Comparison of ENCODE assay signal across 19 cellular contexts in the genomic region with DNA sequence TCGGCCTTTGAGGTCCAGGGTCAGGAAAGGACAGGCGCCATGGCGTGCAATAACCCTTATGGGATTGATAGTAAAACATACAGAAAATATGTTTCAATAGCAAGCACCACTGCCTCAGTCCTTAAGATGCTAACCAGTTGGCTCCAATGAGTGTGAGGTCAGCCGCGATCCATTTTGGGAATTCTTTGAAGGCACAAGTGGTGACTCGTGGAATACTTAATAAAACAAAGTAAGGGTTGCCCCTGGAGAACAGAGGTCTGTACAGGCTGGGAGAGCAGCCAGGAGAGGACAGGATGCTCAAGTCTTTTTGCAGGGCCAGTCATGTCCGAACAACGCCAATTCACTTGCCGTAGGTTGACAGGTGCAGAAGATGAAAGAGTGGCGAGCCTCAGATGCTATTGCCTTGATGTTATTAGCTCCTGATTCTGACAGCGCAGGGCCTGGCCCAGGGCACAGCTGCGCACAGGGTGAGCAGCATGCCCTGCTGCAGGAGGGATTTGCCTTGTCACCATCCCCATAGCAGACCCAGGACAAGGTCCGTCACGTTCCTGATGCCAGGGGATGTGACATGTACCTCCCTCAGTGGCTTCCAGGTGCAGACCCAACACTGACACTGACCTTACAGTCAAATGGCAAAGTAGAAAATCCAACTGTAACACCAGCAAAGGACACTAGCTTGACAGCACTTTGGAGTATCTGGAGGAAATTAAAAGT. TPM values are rescaled to one million over a fixed set of nuclear protein-coding genes. Genes with fewer than 3 reads are reported as not detected.
DNase-seq lines count a peak whose midpoint lies in the region; ATAC-seq and TF ChIP-seq lines count a peak whose summit lies in the region.
"Had no signal": no experiment of that assay in that cellular context is flagged by ENCODE, and none has a peak within 500 bp of the region (broad histone marks: within the 10 kb centered on the region; RNA-seq: fewer than 3 reads in every experiment).

No MANE protein-coding gene starts in this region.

- H3K9me3 ChIP-seq in smooth muscle cell (replicated peaks; ENCODE audit: low read depth), result no peaks in the 10 kb centered on the region
- H3K9me3 ChIP-seq: A549, MG63 had no signal

- no peak overlapping the region for H2BK5ac ChIP-seq in mesendoderm (ENCODE audit: low read length)

- H3K4ac ChIP-seq in mesendoderm (ENCODE audit: low read depth, low read length), result no peak overlapping the region

- peaks cover 6% of the 10 kb centered on the region for H3K36me3 ChIP-seq in mesendoderm (ENCODE audit: control insufficient read depth, insufficient read depth, low read length)
- H3K36me3 ChIP-seq in smooth muscle cell (ENCODE audit: low read depth), result no peaks in the 10 kb centered on the region
- H3K36me3 ChIP-seq: MG63 had no signal

- peak; percentile 26 for DNase-seq in activated CD8-positive, alpha-beta memory T cell treated with anti-CD3 and anti-CD28 coated beads for 24 hours
- DNase-seq in activated CD8-positive, alpha-beta memory T cell treated with anti-CD3 and anti-CD28 coated beads, Interleukin-2, amount 50 U/mL, for 4 hours, result no peak
- DNase-seq in mesendoderm, result peak; percentile 21
- no peak for DNase-seq in NAMALWA (ENCODE audit: low spot score)
- no peak for DNase-seq in T-cell
- no peak for DNase-seq in foreskin fibroblast
- DNase-seq in smooth muscle cell (lab: John Stamatoyannopoulos, UW; ENCODE audit: unreplicated experiment), result no peak
- DNase-seq: DMS 273 treated with DMSO at 0.1 percent for 48 hours, GF-D8, Karpas-422, MG63, NCI-H1092 treated with DMSO at 0.1 percent for 48 hours, NCI-H1694 treated with DMSO at 0.1 percent for 48 hours, NCI-H526 treated with DMSO at 0.1 percent for 48 hours had no signal

- H3K9me3 Mint-ChIP-seq in T-cell, result peaks cover 0 to 4% (median 0%) of the 10 kb centered on the region in 3 donors

- POLR2A ChIA-PET in T-cell (lab: Charles Lee), result no interaction called here

- ATAC-seq in T-cell (replicated peaks in 1 of 4), result no peak
- ATAC-seq: A549 had no signal

- H3K4me2 ChIP-seq in mesendoderm (ENCODE audit: low read length), result no peak overlapping the region
- H3K4me2 ChIP-seq in smooth muscle cell, result no peak overlapping the region
- H3K4me2 ChIP-seq: A549 had no signal

- no peak overlapping the region for H2AFZ ChIP-seq in smooth muscle cell (ENCODE audit: low read depth)

- no peak overlapping the region for H4K5ac ChIP-seq in mesendoderm (ENCODE audit: low read length)

- H4K20me1 ChIP-seq in smooth muscle cell (ENCODE audit: low read depth), result no peaks in the 10 kb centered on the region

- no peak overlapping the region for H3K4me3 ChIP-seq in mesendoderm (ENCODE audit: low read length)
- H3K4me3 ChIP-seq in foreskin fibroblast (ENCODE audit: low read depth in 1 of 2, low read length in 2 of 2), result no peak overlapping the region
- H3K4me3 ChIP-seq in smooth muscle cell, result no peak overlapping the region
- H3K4me3 ChIP-seq: A549, MG63 had no signal

- peaks cover 14% of the 10 kb centered on the region for H3K79me1 ChIP-seq in mesendoderm (ENCODE audit: low read length)

- H2AK5ac ChIP-seq in mesendoderm (ENCODE audit: low read length), result no peak overlapping the region

- no peak overlapping the region for H3K23ac ChIP-seq in mesendoderm (ENCODE audit: low read length)

- H4K8ac ChIP-seq in mesendoderm (ENCODE audit: low read depth, low read length), result no peak overlapping the region

- peaks cover 0 to 4% of the 10 kb centered on the region in 2 donors for H3K27me3 Mint-ChIP-seq in T-cell

- H3K79me2 ChIP-seq in mesendoderm (ENCODE audit: control insufficient read depth, insufficient read depth, low read length), result peaks cover 6% of the 10 kb centered on the region
- no peaks in the 10 kb centered on the region for H3K79me2 ChIP-seq in smooth muscle cell (ENCODE audit: low read depth)

- H3K4me3 Mint-ChIP-seq in T-cell, result no peak overlapping the region

- no peaks in the 10 kb centered on the region for H3F3A ChIP-seq in smooth muscle cell (ENCODE audit: low read depth)

- H3K4me1 Mint-ChIP-seq in T-cell, result no peaks in the 10 kb centered on the region

- no peak overlapping the region for H3K27ac Mint-ChIP-seq in T-cell

- H3K9ac ChIP-seq in mesendoderm (ENCODE audit: low read length) (no peak overlapping the region), smooth muscle cell (ENCODE audit: low read depth) (no peak overlapping the region)

- TF ChIP-seq CTCF in foreskin fibroblast (IDR thresholded peaks at IDR 0.05; ENCODE audit: low read depth, low read length) (no peak), smooth muscle cell (IDR thresholded peaks at IDR 0.05; ENCODE audit: borderline replicate concordance, insufficient read depth, poor library complexity, severe bottlenecking) (no peak)

- H3K56ac ChIP-seq in mesendoderm (ENCODE audit: low read length), result no peak overlapping the region

- no peaks in the 10 kb centered on the region for H3K36me3 Mint-ChIP-seq in T-cell

- no peak overlapping the region for H2BK120ac ChIP-seq in mesendoderm (ENCODE audit: low read depth, low read length)

- no peak overlapping the region for H3K18ac ChIP-seq in mesendoderm (ENCODE audit: low read length)

- no peak overlapping the region for H2BK15ac ChIP-seq in mesendoderm (replicated peaks; ENCODE audit: low read depth)

- no CpG with 5 or more reads among the region's 14 CpGs for WGBS in mesendoderm (ENCODE audit: extremely low coverage, insufficient coverage, low lambda C conversion rate)
- 94% methylated on average over 14 of the region's 14 CpGs for WGBS in smooth muscle cell (ENCODE audit: low lambda C conversion rate)

- H3K27me3 ChIP-seq in mesendoderm (ENCODE audit: insufficient read depth, low read length, poor library complexity) (no peaks in the 10 kb centered on the region), smooth muscle cell (ENCODE audit: low read depth) (no peaks in the 10 kb centered on the region)
- H3K27me3 ChIP-seq: MG63 had no signal

- peaks cover 6% of the 10 kb centered on the region for H3K4me1 ChIP-seq in mesendoderm (ENCODE audit: control insufficient read depth, low read depth, low read length)
- H3K4me1 ChIP-seq in smooth muscle cell (ENCODE audit: low read depth), result peaks cover 6% of the 10 kb centered on the region

- H3K27ac ChIP-seq in cingulate gyrus (ENCODE audit: low read depth, low read length), result peak overlapping the region; percentile 10
- H3K27ac ChIP-seq in mesendoderm (ENCODE audit: low read depth, low read length), result no peak overlapping the region
- no peak overlapping the region for H3K27ac ChIP-seq in smooth muscle cell (ENCODE audit: low read depth)
- H3K27ac ChIP-seq: C4-2B, RWPE1 had no signal

- CTCF ChIA-PET in T-cell (lab: Charles Lee), result no interaction called here

RNA-seq across cellular contexts. Expression of gene SYNDIG1, which starts 21.8 kb away (rescaled TPM):
- polyA plus RNA-seq in mesendoderm (2013, experiment 1 of 2), result 1.9 TPM
- 1.7 TPM for polyA plus RNA-seq in mesendoderm (2013, experiment 2 of 2)
- not detected for total RNA-seq in T-cell
- 1.6 and 1.8 TPM in 2 replicates for total RNA-seq in smooth muscle cell
- polyA plus RNA-seq in smooth muscle cell, result 2.2 and 3.2 TPM in 2 replicates
- total RNA-seq: HT-29 had no signal

Comparison
In these comparisons a context has a peak if more than half of its experiments do, and no peak if none do; other contexts are left out.
1. DNase-seq: peak in activated CD8-positive, alpha-beta memory T cell treated with anti-CD3 and anti-CD28 coated beads for 24 hours (single experiment) and mesendoderm (single experiment); none in activated CD8-positive, alpha-beta memory T cell treated with anti-CD3 and anti-CD28 coated beads, Interleukin-2, amount 50 U/mL, for 4 hours (single experiment), NAMALWA (single experiment), T-cell (0 of 34), foreskin fibroblast (0 of 2) and smooth muscle cell (single experiment).